ENCODE assay signal across 8 cellular contexts in genomic region chr1:31934706-31935629, GRCh38. TPM values are rescaled to one million over a fixed set of nuclear protein-coding genes. Genes with fewer than 3 reads are reported as not detected.
A peak's percentile ranks its signal among the peaks of the same experiment; 100 is the strongest.
DNase-seq lines count a peak whose midpoint lies in the region; ATAC-seq and TF ChIP-seq lines count a peak whose summit lies in the region.

No MANE protein-coding gene starts in this region.

- H3K36me3 ChIP-seq in HUES64 (ENCODE audit: insufficient read depth, low read length), result 0 out of 2 replicates have a peak, but pooled peaks cover 2% of the 10 kb centered on the region

- no peak overlapping the region for H3K27ac ChIP-seq in HUES64 (ENCODE audit: low read depth, low read length)
- peak overlapping the region; percentile 65 for H3K27ac ChIP-seq in temporal lobe (ENCODE audit: low read depth, low read length)

- 54% methylated on average over 8 of the region's 8 CpGs for WGBS in HUES64

- H3K4me1 Mint-ChIP-seq in activated T-helper 1 cell treated with anti-CD3 and anti-CD28 coated beads, Interleukin-12 subunit alpha, Interleukin-12 subunit beta, Interleukin-2, Interleukin-4 antibody, amounts not matched to agents 30 ng/mL and 10 ng/mL and 1 ng/mL, durations not matched to agents 14 hours and 24 hours and 36 hours (ENCODE audit: low read depth), result peaks cover 78% of the 10 kb centered on the region

- peaks cover 60% of the 10 kb centered on the region for H3K4me1 ChIP-seq in HUES64 (ENCODE audit: insufficient read depth, low read length)

- no peaks in the 10 kb centered on the region for H3K9me3 ChIP-seq in HUES64 (ENCODE audit: insufficient read depth, low read depth, low read length)

- no peaks in the 10 kb centered on the region for H3K27me3 ChIP-seq in HUES64 (ENCODE audit: insufficient read depth, low read length)

- H3K9me3 Mint-ChIP-seq in activated T-helper 1 cell treated with anti-CD3 and anti-CD28 coated beads, Interleukin-12 subunit alpha, Interleukin-12 subunit beta, Interleukin-2, Interleukin-4 antibody, amounts not matched to agents 30 ng/mL and 10 ng/mL and 1 ng/mL, durations not matched to agents 14 hours and 24 hours and 36 hours, result no peaks in the 10 kb centered on the region

- no peaks in the 10 kb centered on the region for H3K27me3 Mint-ChIP-seq in activated T-helper 1 cell treated with anti-CD3 and anti-CD28 coated beads, Interleukin-12 subunit alpha, Interleukin-12 subunit beta, Interleukin-2, Interleukin-4 antibody, amounts not matched to agents 30 ng/mL and 10 ng/mL and 1 ng/mL, durations not matched to agents 14 hours and 24 hours and 36 hours (ENCODE audit: insufficient read depth)

- H3K4me3 ChIP-seq in AG10803 (ENCODE audit: low read length), result peak overlapping the region; percentile 34
- H3K4me3 ChIP-seq in HUES64 (ENCODE audit: low read length), result peak overlapping the region; percentile 5; the same call in 1 of the 2 replicates

- intact Hi-C loops in activated T-helper 1 cell treated with anti-CD3 and anti-CD28 coated beads, Interleukin-12 subunit alpha, Interleukin-12 subunit beta, Interleukin-2, Interleukin-4 antibody, amounts not matched to agents 30 ng/mL and 10 ng/mL and 1 ng/mL, durations not matched to agents 14 hours and 24 hours and 36 hours (cut with micrococcal nuclease), result loop anchor here (1.0 to 10.0 kb wide), 5 partner anchors 9 to 400 kb away; partner anchors contain the start of genes KPNA6, MARCKSL1, PEF1 and TMEM39B

- H3K36me3 Mint-ChIP-seq in activated T-helper 1 cell treated with anti-CD3 and anti-CD28 coated beads, Interleukin-12 subunit alpha, Interleukin-12 subunit beta, Interleukin-2, Interleukin-4 antibody, amounts not matched to agents 30 ng/mL and 10 ng/mL and 1 ng/mL, durations not matched to agents 14 hours and 24 hours and 36 hours (ENCODE audit: low read depth), result peaks cover 27% of the 10 kb centered on the region

- ATAC-seq in GM18858 (IDR thresholded peaks at IDR 0.05; ENCODE audit: unreplicated experiment) (no peak), HG03571 (IDR thresholded peaks at IDR 0.05; ENCODE audit: unreplicated experiment) (no peak)

- H3K27ac Mint-ChIP-seq in activated T-helper 1 cell treated with anti-CD3 and anti-CD28 coated beads, Interleukin-12 subunit alpha, Interleukin-12 subunit beta, Interleukin-2, Interleukin-4 antibody, amounts not matched to agents 30 ng/mL and 10 ng/mL and 1 ng/mL, durations not matched to agents 14 hours and 24 hours and 36 hours, result peak overlapping the region; percentile 99

- no peak overlapping the region for H3K9ac ChIP-seq in HUES64 (ENCODE audit: low read depth, low read length)

- TF ChIP-seq CTCF in AG10803 (conservative IDR thresholded peaks at IDR 0.05; ENCODE audit: low read length), result no peak

- DNase-seq in AG10803 (ENCODE audit: low read depth) (peak; percentile 57), iris pigment epithelial cell (ENCODE audit: low read depth) (peak; percentile 69)
- DNase-seq in activated T-helper 1 cell treated with anti-CD3 and anti-CD28 coated beads, Interleukin-12 subunit alpha, Interleukin-12 subunit beta, Interleukin-2, Interleukin-4 antibody, amounts not matched to agents 30 ng/mL and 10 ng/mL and 1 ng/mL, durations not matched to agents 14 hours and 24 hours and 36 hours (ENCODE audit: low spot score), result no peak
- no peak for DNase-seq in stimulated activated CD4-positive, alpha-beta T cell treated with anti-CD3 and anti-CD28 coated beads, Interleukin-4, amount 100 ng/mL, for 1 hour

- peak overlapping the region; percentile 100 for H3K4me3 Mint-ChIP-seq in activated T-helper 1 cell treated with anti-CD3 and anti-CD28 coated beads, Interleukin-12 subunit alpha, Interleukin-12 subunit beta, Interleukin-2, Interleukin-4 antibody, amounts not matched to agents 30 ng/mL and 10 ng/mL and 1 ng/mL, durations not matched to agents 14 hours and 24 hours and 36 hours

RNA-seq across cellular contexts. Expression of gene PTP4A2, which starts 3.2 kb away (rescaled TPM):
- polyA plus RNA-seq in HUES64 (2013, experiment 1 of 2), result 155 TPM
- polyA plus RNA-seq in HUES64 (2013, experiment 2 of 2), result 148 TPM
- 390 and 421 TPM in 2 replicates for total RNA-seq in activated T-helper 1 cell treated with anti-CD3 and anti-CD28 coated beads, Interleukin-12 subunit alpha, Interleukin-12 subunit beta, Interleukin-2, Interleukin-4 antibody, amounts not matched to agents 30 ng/mL and 10 ng/mL and 1 ng/mL, durations not matched to agents 14 hours and 24 hours and 36 hours
- total RNA-seq in temporal lobe, result 233 TPM

Comparison
In these comparisons a context has a peak if more than half of its experiments do, and no peak if none do; other contexts are left out.
1. DNase-seq: peak in AG10803 (single experiment) and iris pigment epithelial cell (single experiment); none in activated T-helper 1 cell treated with anti-CD3 and anti-CD28 coated beads, Interleukin-12 subunit alpha, Interleukin-12 subunit beta, Interleukin-2, Interleukin-4 antibody, amounts not matched to agents 30 ng/mL and 10 ng/mL and 1 ng/mL, durations not matched to agents 14 hours and 24 hours and 36 hours (single experiment) and stimulated activated CD4-positive, alpha-beta T cell treated with anti-CD3 and anti-CD28 coated beads, Interleukin-4, amount 100 ng/mL, for 1 hour (single experiment).